19 cellular contexts compared by ENCODE assay signal in genomic region chr11:45473491-45473890, GRCh38.
DNase-seq lines count a peak whose midpoint lies in the region; ATAC-seq and TF ChIP-seq lines count a peak whose summit lies in the region.
"Had no signal": no experiment of that assay in that cellular context is flagged by ENCODE, and none has a peak within 500 bp of the region (broad histone marks: within the 10 kb centered on the region; RNA-seq: fewer than 3 reads in every experiment).

No MANE protein-coding gene starts in this region.

- ATAC-seq in GM23338 (peak; percentile 82), psoas muscle (no peak), HG02759 (IDR thresholded peaks at IDR 0.05; ENCODE audit: unreplicated experiment) (no peak), PC-3 (no peak)
- ATAC-seq: gastrocnemius medialis; stimulated activated memory B cell treated with anti-CD40 and anti-IgM and Interleukin-4, amounts not matched to agents 10 μg/mL and 1 μg/mL and 100 μg/mL, for 72 hours had no signal

- H2BK12ac ChIP-seq in neuronal stem cell (ENCODE audit: low read length): no peak overlapping the region

- no peaks in the 10 kb centered on the region for H3K9me3 Mint-ChIP-seq in GM23338
- no peaks in the 10 kb centered on the region for H3K9me3 Mint-ChIP-seq in chondrocyte (ENCODE audit: low read depth)
- H3K9me3 Mint-ChIP-seq: activated T-cell treated with anti-CD3 and anti-CD28 coated beads, Interleukin-2, amount 50 U/mL, for 24 hours; stimulated activated memory B cell treated with anti-CD40 and anti-IgM and Interleukin-4, amounts not matched to agents 10 μg/mL and 1 μg/mL and 100 μg/mL, for 72 hours had no signal

- H4K8ac ChIP-seq in neuronal stem cell (ENCODE audit: low read depth, low read length): no peak overlapping the region

- BruUV-seq in PC-3 (replicated peaks; lab: Mats Ljungman, UMichigan): no TSS peak

- CTCF ChIA-PET in PC-3 (lab: Charles Lee): no interaction called here

- H3K36me3 Mint-ChIP-seq in GM23338 (ENCODE audit: low read depth) (no peaks in the 10 kb centered on the region), chondrocyte (ENCODE audit: low read depth) (no peaks in the 10 kb centered on the region)
- H3K36me3 Mint-ChIP-seq: naive B cell; stimulated activated memory B cell treated with anti-CD40 and anti-IgM and Interleukin-4, amounts not matched to agents 10 μg/mL and 1 μg/mL and 100 μg/mL, for 72 hours had no signal

- no peak overlapping the region for H3K14ac ChIP-seq in neuronal stem cell (ENCODE audit: low read length)

- H3K4me3 Mint-ChIP-seq in GM23338 (no peak overlapping the region), chondrocyte (ENCODE audit: unreplicated experiment) (no peak overlapping the region)
- H3K4me3 Mint-ChIP-seq: activated T-cell treated with anti-CD3 and anti-CD28 coated beads, Interleukin-2, amount 50 U/mL, for 24 hours; naive B cell; stimulated activated memory B cell treated with anti-CD40 and anti-IgM and Interleukin-4, amounts not matched to agents 10 μg/mL and 1 μg/mL and 100 μg/mL, for 72 hours had no signal

- H3K4me1 Mint-ChIP-seq in GM23338 (peaks cover 10% of the 10 kb centered on the region), chondrocyte (ENCODE audit: low read depth) (peaks cover 11% of the 10 kb centered on the region)
- H3K4me1 Mint-ChIP-seq: naive B cell; stimulated activated memory B cell treated with anti-CD40 and anti-IgM and Interleukin-4, amounts not matched to agents 10 μg/mL and 1 μg/mL and 100 μg/mL, for 72 hours had no signal

- H3K27me3 ChIP-seq in GM23338 (ENCODE audit: insufficient read depth) (no peaks in the 10 kb centered on the region), neuronal stem cell (ENCODE audit: control insufficient read depth in 3 of 3, insufficient read depth in 3 of 3, low read depth in 1 of 3, low read length in 3 of 3) (peaks cover 0 to 12% (median 0%) of the 10 kb centered on the region in 3 experiments), uterus (no peaks in the 10 kb centered on the region), psoas muscle (ENCODE audit: insufficient read depth in 3 of 3, low read length in 2 of 3) (no peaks in the 10 kb centered on the region), PC-3 (ENCODE audit: low read length) (peaks cover 19% of the 10 kb centered on the region)
- H3K27me3 ChIP-seq: gastrocnemius medialis had no signal

- no peak overlapping the region for H2BK5ac ChIP-seq in neuronal stem cell (ENCODE audit: low read length)

- DNase-seq in GM23338 (ENCODE audit: low spot score): peak; percentile 21
- DNase-seq in NCI-H524 (lab: John Stamatoyannopoulos, UW): peak; percentile 73 to 81
- DNase-seq in chondrocyte (ENCODE audit: low spot score): peak; percentile 34
- no peak for DNase-seq in neuronal stem cell (ENCODE audit: low spot score)
- DNase-seq in uterus: no peak
- no peak for DNase-seq in psoas muscle
- DNase-seq in PC-3: no peak
- DNase-seq: activated CD4-positive, alpha-beta T cell treated with anti-CD3 and anti-CD28 coated beads, Interleukin-2, amount 50 U/mL, for 1 hour; activated naive CD4-positive, alpha-beta T cell treated with anti-CD3 and anti-CD28 coated beads, Interleukin-2, amount 50 U/mL, for 16 hours; activated T-cell treated with anti-CD3 and anti-CD28 coated beads, Interleukin-2, amount 50 U/mL, for 24 hours; AML-193; gastrocnemius medialis; left ventricle myocardium inferior; naive B cell; NCI-H1048; NCI-H345 had no signal

- no peak for TF ChIP-seq POLR2A in uterus (IDR thresholded peaks at IDR 0.05)

- H4K20me1 ChIP-seq in GM23338 (replicated peaks; ENCODE audit: insufficient read depth): no peaks in the 10 kb centered on the region
- no peaks in the 10 kb centered on the region for H4K20me1 ChIP-seq in PC-3 (ENCODE audit: low read length)

- H3F3A ChIP-seq in GM23338 (replicated peaks; ENCODE audit: low read depth) (no peaks in the 10 kb centered on the region), PC-3 (ENCODE audit: low read length, unreplicated experiment) (no peaks in the 10 kb centered on the region)

- no peak overlapping the region for H3K4ac ChIP-seq in neuronal stem cell (ENCODE audit: low read length)

- no peak overlapping the region for H2BK15ac ChIP-seq in neuronal stem cell (ENCODE audit: low read length)

- H3K79me2 ChIP-seq in GM23338 (replicated peaks; ENCODE audit: insufficient read depth): no peaks in the 10 kb centered on the region
- no peaks in the 10 kb centered on the region for H3K79me2 ChIP-seq in PC-3 (ENCODE audit: low read length)

- H3K9ac ChIP-seq in neuronal stem cell (ENCODE audit: low read depth, low read length, poor library complexity): no peak overlapping the region
- H3K9ac ChIP-seq in PC-3 (ENCODE audit: low read length): no peak overlapping the region

- peak overlapping the region; percentile 66 for H2AFZ ChIP-seq in GM23338
- peak overlapping the region; percentile 36 for H2AFZ ChIP-seq in neuronal stem cell (ENCODE audit: low read length)
- no peak overlapping the region for H2AFZ ChIP-seq in PC-3 (ENCODE audit: low read length)

- peak overlapping the region; percentile 13 for H3K18ac ChIP-seq in neuronal stem cell (ENCODE audit: low read length)

- no peak overlapping the region for H2BK120ac ChIP-seq in neuronal stem cell (ENCODE audit: low read depth, low read length)

- WGBS in neuronal stem cell (ENCODE audit: extremely low coverage in 2 of 2, insufficient read length in 2 of 2, insufficient replicate concordance in 1 of 2), 2 donors: no CpG with 5 or more reads among the region's 3 CpGs
- WGBS in psoas muscle, 3 donors: 54 to 72% (median 55%) methylated on average over 3 of the region's 3 CpGs

- H3K27ac Mint-ChIP-seq in GM23338: no peak overlapping the region
- H3K27ac Mint-ChIP-seq in chondrocyte (ENCODE audit: unreplicated experiment): no peak overlapping the region
- H3K27ac Mint-ChIP-seq: activated T-cell treated with anti-CD3 and anti-CD28 coated beads, Interleukin-2, amount 50 U/mL, for 24 hours; stimulated activated memory B cell treated with anti-CD40 and anti-IgM and Interleukin-4, amounts not matched to agents 10 μg/mL and 1 μg/mL and 100 μg/mL, for 72 hours had no signal

- H3K9me2 ChIP-seq in GM23338 (ENCODE audit: insufficient read depth) (no peaks in the 10 kb centered on the region), PC-3 (replicated peaks; ENCODE audit: low read length) (no peaks in the 10 kb centered on the region)

- H3K27me3 Mint-ChIP-seq in GM23338 (ENCODE audit: insufficient read depth, low read depth, poor library complexity) (no peaks in the 10 kb centered on the region), chondrocyte (ENCODE audit: low read depth) (peaks cover 35% of the 10 kb centered on the region)
- H3K27me3 Mint-ChIP-seq: activated T-cell treated with anti-CD3 and anti-CD28 coated beads, Interleukin-2, amount 50 U/mL, for 24 hours had no signal

- H4K91ac ChIP-seq in neuronal stem cell (ENCODE audit: low read depth, low read length, poor library complexity): no peak overlapping the region

- POLR2A ChIA-PET in PC-3 (lab: Charles Lee; ENCODE audit: unreplicated experiment): no interaction called here

- intact Hi-C loops in uterus (cut with DNase I; ENCODE audit: low total_unique reads): no loop called here
- intact Hi-C loops in psoas muscle (cut with DNase I): no loop called here
- intact Hi-C loops in PC-3 (cut with micrococcal nuclease): no loop called here

- TF ChIP-seq CTCF in GM23338 (conservative IDR thresholded peaks at IDR 0.05; ENCODE audit: low read depth in 2 of 2) (no peak), chondrocyte (IDR thresholded peaks at IDR 0.05) (no peak), uterus (IDR thresholded peaks at IDR 0.05) (no peak), psoas muscle (IDR thresholded peaks at IDR 0.05) (no peak), PC-3 (conservative IDR thresholded peaks at IDR 0.05; ENCODE audit: low read depth, low read length) (no peak)

- no peaks in the 10 kb centered on the region for H3K9me3 ChIP-seq in neuronal stem cell (replicated peaks in 1 of 2; ENCODE audit: control insufficient read depth in 2 of 2, insufficient read depth in 1 of 2, low read depth in 1 of 2, low read length in 2 of 2)
- no peaks in the 10 kb centered on the region for H3K9me3 ChIP-seq in uterus
- H3K9me3 ChIP-seq in psoas muscle: no peaks in the 10 kb centered on the region
- H3K9me3 ChIP-seq in PC-3 (ENCODE audit: low read length): no peaks in the 10 kb centered on the region
- H3K9me3 ChIP-seq: gastrocnemius medialis, left ventricle myocardium inferior, tibial artery had no signal

- no peak overlapping the region for H3K27ac ChIP-seq in GM23338 (ENCODE audit: low read depth)
- no peak overlapping the region for H3K27ac ChIP-seq in neuronal stem cell (replicated peaks; ENCODE audit: low read length)
- no peak overlapping the region for H3K27ac ChIP-seq in uterus
- no peak overlapping the region for H3K27ac ChIP-seq in psoas muscle
- H3K27ac ChIP-seq in PC-3 (ENCODE audit: low read length): no peak overlapping the region
- H3K27ac ChIP-seq: gastrocnemius medialis, left ventricle myocardium inferior, tibial artery had no signal

- H3K4me1 ChIP-seq in GM23338 (ENCODE audit: insufficient read depth) (peaks cover 5% of the 10 kb centered on the region; the same call in 1 of the 2 replicates), neuronal stem cell (ENCODE audit: control insufficient read depth in 2 of 2, insufficient read depth in 1 of 2, low read depth in 1 of 2, low read length in 2 of 2) (peaks cover 4 to 12% of the 10 kb centered on the region in 2 donors), uterus (no peaks in the 10 kb centered on the region), psoas muscle (no peaks in the 10 kb centered on the region), PC-3 (ENCODE audit: insufficient read depth, low read length) (no peaks in the 10 kb centered on the region)
- H3K4me1 ChIP-seq: gastrocnemius medialis, left ventricle myocardium inferior had no signal

- H3K36me3 ChIP-seq in GM23338 (ENCODE audit: insufficient read depth) (no peaks in the 10 kb centered on the region), neuronal stem cell (replicated peaks in 1 of 2; ENCODE audit: control insufficient read depth in 2 of 2, insufficient read depth in 2 of 2, low read length in 2 of 2) (no peaks in the 10 kb centered on the region), uterus (no peaks in the 10 kb centered on the region), psoas muscle (ENCODE audit: insufficient read depth in 1 of 2, low read depth in 1 of 2) (no peaks in the 10 kb centered on the region), PC-3 (ENCODE audit: low read depth, low read length) (no peaks in the 10 kb centered on the region)
- H3K36me3 ChIP-seq: gastrocnemius medialis, left ventricle myocardium inferior, tibial artery had no signal

- H2AK5ac ChIP-seq in neuronal stem cell (ENCODE audit: low read depth, low read length): no peak overlapping the region

- H3K23ac ChIP-seq in neuronal stem cell (ENCODE audit: low read depth, low read length, poor library complexity): no peak overlapping the region

- H3K4me3 ChIP-seq in GM23338: no peak overlapping the region
- H3K4me3 ChIP-seq in neuronal stem cell (ENCODE audit: low read length in 2 of 2): no peak overlapping the region
- no peak overlapping the region for H3K4me3 ChIP-seq in uterus
- no peak overlapping the region for H3K4me3 ChIP-seq in psoas muscle
- no peak overlapping the region for H3K4me3 ChIP-seq in PC-3 (ENCODE audit: low read length)
- H3K4me3 ChIP-seq: gastrocnemius medialis, left ventricle myocardium inferior, tibial artery had no signal

- H3K4me2 ChIP-seq in GM23338 (no peak overlapping the region), neuronal stem cell (ENCODE audit: insufficient read depth, low read length, poor library complexity, severe bottlenecking) (no peak overlapping the region), PC-3 (ENCODE audit: low read length) (no peak overlapping the region)

- no peaks in the 10 kb centered on the region for H3K79me1 ChIP-seq in neuronal stem cell (ENCODE audit: low read depth, low read length)

Comparison
In these comparisons a context has a peak if more than half of its experiments do, and no peak if none do; other contexts are left out.
1. DNase-seq: peak in GM23338 (single experiment), NCI-H524 (2 of 2) and chondrocyte (single experiment); none in neuronal stem cell (single experiment), uterus (0 of 2), psoas muscle (0 of 2) and PC-3 (single experiment).